19 cellular contexts compared by ENCODE assay signal in genomic region chr7:100466830-100467605, GRCh38. TPM values are rescaled to one million over a fixed set of nuclear protein-coding genes. Genes with fewer than 3 reads are reported as not detected.
DNase-seq lines count a peak whose midpoint lies in the region; ATAC-seq and TF ChIP-seq lines count a peak whose summit lies in the region.
"Had no signal": no experiment of that assay in that cellular context is flagged by ENCODE, and none has a peak within 500 bp of the region (broad histone marks: within the 10 kb centered on the region; RNA-seq: fewer than 3 reads in every experiment).

No MANE protein-coding gene starts in this region.

- H2AFZ ChIP-seq in osteoblast (ENCODE audit: low read length): no peak overlapping the region
- no peak overlapping the region for H2AFZ ChIP-seq in MM.1S (ENCODE audit: low read length)

- H3K27ac ChIP-seq in right cardiac atrium (ENCODE audit: low read length) (no peak overlapping the region), caudate nucleus (ENCODE audit: low read depth, low read length) (peak overlapping the region; percentile 99), osteoblast (ENCODE audit: low read depth, low read length) (no peak overlapping the region), vagina (peak overlapping the region; percentile 77), MM.1S (ENCODE audit: low read length) (no peak overlapping the region)
- H3K27ac ChIP-seq: SJCRH30 had no signal

- H3K9ac ChIP-seq in MM.1S (ENCODE audit: low read length): no peak overlapping the region

- intact Hi-C loops in right cardiac atrium (cut with DNase I) (loop anchor here (5.0 to 10.0 kb wide), 4 partner anchors 90 to 228 kb away; partner anchors contain the start of gene GIGYF1 (in 2 of the 4)), left ventricle myocardium superior (cut with micrococcal nuclease) (no loop called here), vagina (cut with DNase I) (loop anchor here (5.0 kb wide), 1 partner anchor 225 kb away; the partner anchor contains the start of gene GIGYF1)

- TF ChIP-seq CTCF in osteoblast (IDR thresholded peaks at IDR 0.05; ENCODE audit: extremely low read depth, low read depth, low read length) (no peak), vagina (IDR thresholded peaks at IDR 0.05) (no peak), MM.1S (IDR thresholded peaks at IDR 0.05; ENCODE audit: low read length) (no peak)

- H3K9me3 ChIP-seq in right cardiac atrium (ENCODE audit: control insufficient read depth, low read length): no peaks in the 10 kb centered on the region
- no peaks in the 10 kb centered on the region for H3K9me3 ChIP-seq in osteoblast (ENCODE audit: low read depth, low read length)
- no peaks in the 10 kb centered on the region for H3K9me3 ChIP-seq in vagina
- H3K9me3 ChIP-seq in MM.1S (replicated peaks; ENCODE audit: insufficient read depth, low read length): no peaks in the 10 kb centered on the region
- H3K9me3 ChIP-seq: lower lobe of right lung, SJCRH30 had no signal

- no peaks in the 10 kb centered on the region for H3K9me2 ChIP-seq in MM.1S (replicated peaks; ENCODE audit: insufficient read depth, low read length)

- H3K4me3 ChIP-seq in right cardiac atrium (ENCODE audit: low read length): no peak overlapping the region
- H3K4me3 ChIP-seq in osteoblast (ENCODE audit: insufficient read depth, low read length): no peak overlapping the region
- no peak overlapping the region for H3K4me3 ChIP-seq in vagina
- no peak overlapping the region for H3K4me3 ChIP-seq in MM.1S (ENCODE audit: low read length)
- H3K4me3 ChIP-seq: lower lobe of right lung, SJCRH30 had no signal

- TF ChIP-seq POLR2A in vagina (IDR thresholded peaks at IDR 0.05): no peak

- DNase-seq in right cardiac atrium (peak in 1 of 3 donors; percentile 56), left ventricle myocardium superior (no peak), caudate nucleus (lab: John Stamatoyannopoulos, UW) (peak in 5 of 61 donors; percentile 7 to 35 (median 25)), osteoblast (ENCODE audit: insufficient read length, low spot score, missing footprints) (peak; percentile 46), vagina (ENCODE audit: extremely low spot score in 2 of 2) (no peak), SKM-1 (lab: John Stamatoyannopoulos, UW; ENCODE audit: unreplicated experiment) (no peak), MM.1S (no peak), T-helper 9 cell (no peak)
- DNase-seq: activated CD4-positive, alpha-beta T cell treated with anti-CD3 and anti-CD28 coated beads, Interleukin-2, amount 50 U/mL, for 48 hours; activated T-cell treated with anti-CD3 and anti-CD28 coated beads, Interleukin-2, amount 50 U/mL, for 72 hours; Karpas-422; lower lobe of right lung; naive thymus-derived CD8-positive, alpha-beta T cell; NCI-H1436 treated with DMSO at 0.1 percent for 48 hours; SJCRH30; stimulated activated CD4-positive, alpha-beta T cell treated with anti-CD3 and anti-CD28 coated beads, Interleukin-15, amount 100 ng/mL, for 24 hours; stimulated activated naive CD8-positive, alpha-beta T cell treated with anti-CD3 and anti-CD28 coated beads, Interleukin-15, amount 100 ng/mL, for 72 hours had no signal

- 68% methylated on average over 26 of the region's 26 CpGs for WGBS in right cardiac atrium

- H3K4me1 ChIP-seq in right cardiac atrium (ENCODE audit: control insufficient read depth, insufficient read depth, low read length): peaks cover 4% of the 10 kb centered on the region
- no peaks in the 10 kb centered on the region for H3K4me1 ChIP-seq in osteoblast (ENCODE audit: insufficient read depth, low read length)
- H3K4me1 ChIP-seq in vagina: peaks cover 40% of the 10 kb centered on the region
- H3K4me1 ChIP-seq in MM.1S (ENCODE audit: low read length): no peaks in the 10 kb centered on the region

- H3K79me2 ChIP-seq in osteoblast (ENCODE audit: insufficient read depth, low read length) (peaks cover 13% of the 10 kb centered on the region), MM.1S (ENCODE audit: low read length) (no peaks in the 10 kb centered on the region)

- peaks cover 8% of the 10 kb centered on the region for H4K20me1 ChIP-seq in osteoblast (ENCODE audit: insufficient read depth, low read length)
- no peaks in the 10 kb centered on the region for H4K20me1 ChIP-seq in MM.1S (ENCODE audit: insufficient read depth, low read length)

- no peak overlapping the region for H3K4me2 ChIP-seq in osteoblast (ENCODE audit: insufficient read depth, low read length)
- no peak overlapping the region for H3K4me2 ChIP-seq in MM.1S (ENCODE audit: low read depth, low read length)

- H3K36me3 ChIP-seq in osteoblast (ENCODE audit: insufficient read depth, low read length) (peaks cover 5% of the 10 kb centered on the region), vagina (peaks cover 0 to 6% of the 10 kb centered on the region in 2 donors), MM.1S (replicated peaks; ENCODE audit: insufficient read depth, low read length) (no peaks in the 10 kb centered on the region)
- H3K36me3 ChIP-seq: SJCRH30 had no signal

- H3F3A ChIP-seq in MM.1S (ENCODE audit: insufficient read depth, low read length): no peaks in the 10 kb centered on the region; the same call in 1 of the 2 replicates

- no peaks in the 10 kb centered on the region for H3K27me3 ChIP-seq in right cardiac atrium (ENCODE audit: control insufficient read depth, insufficient read depth)
- no peaks in the 10 kb centered on the region for H3K27me3 ChIP-seq in osteoblast (ENCODE audit: insufficient read depth, low read length)
- H3K27me3 ChIP-seq in vagina: no peaks in the 10 kb centered on the region
- H3K27me3 ChIP-seq in MM.1S (replicated peaks; ENCODE audit: insufficient read depth, low read length): no peaks in the 10 kb centered on the region
- H3K27me3 ChIP-seq: SJCRH30 had no signal

- ATAC-seq in right cardiac atrium (peak; percentile 0 to 5), left ventricle myocardium superior (no peak)
- ATAC-seq: activated T-cell treated with anti-CD3 and anti-CD28 coated beads, Interleukin-2, amount 50 U/mL, for 72 hours; lower lobe of right lung; naive thymus-derived CD8-positive, alpha-beta T cell had no signal

RNA-seq across cellular contexts. Expression of gene SPACDR, which starts 3.0 kb away (rescaled TPM):
- total RNA-seq in right cardiac atrium (under 1 TPM in 1 of 4 donors, not detected in 3; 0.44 TPM), left ventricle myocardium superior (0.32 TPM), osteoblast (0.36 TPM in 1 of 2 replicates, not detected in the other), vagina (not detected)
- polyA plus RNA-seq in right cardiac atrium: 0.11 TPM
- total RNA-seq: frontal cortex, SJCRH30 had no signal

RNA-seq across cellular contexts. Expression of gene TSC22D4, which starts 12.0 kb away (rescaled TPM):
- total RNA-seq in right cardiac atrium (10 to 100 TPM; 36.7 to 63.6 (median 48.6) TPM), left ventricle myocardium superior (51.1 TPM), osteoblast (18.5 and 19.4 TPM in 2 replicates), vagina (34.6 TPM)
- 61.2 TPM for polyA plus RNA-seq in right cardiac atrium

RNA-seq across cellular contexts. Expression of gene NYAP1, which starts 16.7 kb away (rescaled TPM):
- total RNA-seq in right cardiac atrium: 1 to 10 TPM in 1 of 4 donors, under 1 TPM in 3; 0.39 to 1.1 (median 0.65) TPM
- 0.79 TPM for polyA plus RNA-seq in right cardiac atrium
- 0.32 TPM for total RNA-seq in left ventricle myocardium superior
- under 0.01 and 0.29 TPM in 2 replicates for total RNA-seq in osteoblast
- 3.9 TPM for total RNA-seq in vagina
- total RNA-seq: H4 had no signal
- polyA plus RNA-seq: naive thymus-derived CD8-positive, alpha-beta T cell had no signal

RNA-seq across cellular contexts. Expression of gene PPP1R35, which starts 30.7 kb away (rescaled TPM):
- total RNA-seq in right cardiac atrium (10 to 100 TPM; 14.8 to 17.7 (median 16.5) TPM), left ventricle myocardium superior (10.3 TPM), osteoblast (9.7 and 11.9 TPM in 2 replicates), vagina (24.6 TPM)
- 20.3 TPM for polyA plus RNA-seq in right cardiac atrium

RNA-seq across cellular contexts. Expression of gene MEPCE, which starts 37.4 kb away (rescaled TPM):
- 10 to 100 TPM; 18.7 to 24.6 (median 23.2) TPM for total RNA-seq in right cardiac atrium
- polyA plus RNA-seq in right cardiac atrium: 20.4 TPM
- total RNA-seq in left ventricle myocardium superior: 25.8 TPM
- total RNA-seq in osteoblast: 28.6 and 29.7 TPM in 2 replicates
- total RNA-seq in vagina: 38.3 TPM

Comparison
In these comparisons a context has a peak if more than half of its experiments do, and no peak if none do; other contexts are left out.
1. H3K27ac ChIP-seq: peak in caudate nucleus (single experiment) and vagina (single experiment); none in right cardiac atrium (single experiment), osteoblast (single experiment) and MM.1S (single experiment).